Comparison of ENCODE assay signal across 23 cellular contexts in genomic region chr6:131911951-131912350, GRCh38. TPM values are rescaled to one million over a fixed set of nuclear protein-coding genes. Genes with fewer than 3 reads are reported as not detected.
"Had no signal": no experiment of that assay in that cellular context is flagged by ENCODE, and none has a peak within 500 bp of the region (broad histone marks: within the 10 kb centered on the region; RNA-seq: fewer than 3 reads in every experiment).

No MANE protein-coding gene starts in this region.

- H3K36me3 ChIP-seq: heart right ventricle, left ventricle myocardium inferior, transverse colon had no signal

- H3K9me3 ChIP-seq: heart right ventricle, left ventricle myocardium inferior, mucosa of descending colon, testis, transverse colon had no signal

- H3K4me1 ChIP-seq: left ventricle myocardium inferior, testis had no signal

- DNase-seq: activated CD4-positive, alpha-beta T cell treated with anti-CD3 and anti-CD28 coated beads for 48 hours; activated CD4-positive, alpha-beta T cell treated with anti-CD3 and anti-CD28 coated beads, Interleukin-2, amount 50 U/mL, for 48 hours; activated CD8-positive, alpha-beta memory T cell treated with anti-CD3 and anti-CD28 coated beads for 24 hours; activated effector memory CD4-positive, alpha-beta T cell treated with Interleukin-2 at 50 U/mL for 16 hours; activated naive CD4-positive, alpha-beta T cell treated with anti-CD3 and anti-CD28 coated beads for 36 hours; activated naive CD8-positive, alpha-beta T cell treated with anti-CD3 and anti-CD28 coated beads for 36 hours; amniotic stem cell; caudate nucleus; foreskin melanocyte; heart right ventricle; left ventricle myocardium inferior; mucosa of descending colon; posterior cingulate gyrus; right cardiac atrium; stimulated activated CD4-positive, alpha-beta T cell treated with anti-CD3 and anti-CD28 coated beads, Interleukin-2, amount 100 ng/mL, for 48 hours; stimulated activated naive CD8-positive, alpha-beta T cell treated with anti-CD3 and anti-CD28 coated beads, Interleukin-15, Interleukin-2, amounts not matched to agents 100 U/mL and 50 U/mL, for 24 hours; testis; transverse colon had no signal

- H3K27me3 ChIP-seq: testis had no signal

- H3K4me3 ChIP-seq: heart right ventricle, left ventricle myocardium inferior, lung, mucosa of descending colon, testis, transverse colon had no signal

- H3K27ac ChIP-seq: heart right ventricle, left ventricle myocardium inferior, testis, transverse colon, VCaP had no signal

- ATAC-seq: activated CD4-positive, CD25-positive, alpha-beta regulatory T cell treated with anti-CD3 and anti-CD28 coated beads, Interleukin-2, amount 50 U/mL, for 24 hours; esophagus mucosa; heart right ventricle; natural killer cell treated with Interleukin-12 subunit alpha and Interleukin-12 subunit beta and Interleukin-15 and Interleukin-18, amount 100 ng/mL, for 72 hours; right cardiac atrium; stimulated activated naive CD8-positive, alpha-beta T cell treated with anti-CD3 and anti-CD28 coated beads, Interleukin-15, Interleukin-2, amounts not matched to agents 100 U/mL and 50 U/mL, for 24 hours had no signal

RNA-seq across cellular contexts. Expression of gene CCN2, which starts 39.2 kb away (rescaled TPM):
- total RNA-seq: activated naive CD4-positive, alpha-beta T cell treated with anti-CD3 and anti-CD28 coated beads for 36 hours; activated naive CD8-positive, alpha-beta T cell treated with anti-CD3 and anti-CD28 coated beads for 36 hours; natural killer cell treated with Interleukin-12 subunit alpha and Interleukin-12 subunit beta and Interleukin-15 and Interleukin-18, amount 100 ng/mL, for 72 hours had no signal
